13 cellular contexts compared by ENCODE assay signal in the genomic region with DNA sequence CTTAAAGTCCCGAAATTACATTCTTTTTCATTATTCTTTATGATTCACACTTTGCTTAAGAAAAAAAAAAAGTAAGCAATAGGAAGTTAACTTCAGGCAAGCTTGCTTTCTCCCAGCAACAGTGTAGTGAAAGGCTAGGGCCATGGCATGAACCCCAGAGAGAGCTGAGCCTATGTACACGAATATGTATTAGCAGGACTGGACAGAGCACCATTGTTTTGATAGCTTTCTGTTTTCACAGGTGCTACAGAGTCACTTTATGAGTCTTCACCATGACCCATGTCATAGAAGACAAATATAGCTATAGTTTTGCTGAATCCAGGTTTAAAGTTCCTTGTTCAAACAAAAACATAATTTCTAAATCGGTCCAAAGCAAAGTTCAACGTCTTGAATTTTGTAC.
"Had no signal": no experiment of that assay in that cellular context is flagged by ENCODE, and none has a peak within 500 bp of the region (broad histone marks: within the 10 kb centered on the region; RNA-seq: fewer than 3 reads in every experiment).

No MANE protein-coding gene starts in this region.

- H3K4me3 ChIP-seq: colonic mucosa, neural progenitor cell, right atrium auricular region had no signal

- H3K36me3 ChIP-seq: colonic mucosa, neural progenitor cell, right atrium auricular region had no signal

- H3K27ac ChIP-seq: colonic mucosa, neural progenitor cell, right atrium auricular region had no signal

- ATAC-seq: activated CD8-positive, alpha-beta T cell treated with anti-CD3 and anti-CD28 coated beads, Interleukin-2, amount 10 ng/mL, durations not matched to agents 7 days and 5 days; stimulated activated naive B cell treated with anti-CD40 and anti-IgM and Interleukin-4, amounts not matched to agents 10 μg/mL and 1 μg/mL and 100 μg/mL, for 72 hours had no signal

- H3K9me3 ChIP-seq: colonic mucosa, right atrium auricular region had no signal

- H3K27me3 ChIP-seq: colonic mucosa, neural progenitor cell, right atrium auricular region had no signal

- H3K4me1 ChIP-seq: colonic mucosa, neural progenitor cell had no signal

- DNase-seq: activated CD4-positive, alpha-beta T cell treated with anti-CD3 and anti-CD28 coated beads for 4 hours; activated CD8-positive, alpha-beta memory T cell treated with anti-CD3 and anti-CD28 coated beads, Interleukin-2, amount 50 U/mL, for 48 hours; activated CD8-positive, alpha-beta T cell treated with anti-CD3 and anti-CD28 coated beads, Interleukin-2, amount 10 ng/mL, durations not matched to agents 7 days and 5 days; activated naive CD4-positive, alpha-beta T cell; aorta; colonic mucosa; effector memory CD4-positive, alpha-beta T cell; erythroblast; hippocampal formation; small intestine; stimulated activated naive B cell treated with anti-CD40 and anti-IgM and Interleukin-4, amounts not matched to agents 10 μg/mL and 1 μg/mL and 100 μg/mL, for 72 hours had no signal
